14 cellular contexts compared by ENCODE assay signal in genomic region chr1:107405241-107405640, GRCh38.
DNase-seq lines count a peak whose midpoint lies in the region; TF ChIP-seq lines count a peak whose summit lies in the region.
"Had no signal": no experiment of that assay in that cellular context is flagged by ENCODE, and none has a peak within 500 bp of the region (broad histone marks: within the 10 kb centered on the region; RNA-seq: fewer than 3 reads in every experiment).

No MANE protein-coding gene starts in this region.

- H3K4me3 ChIP-seq in spleen (no peak overlapping the region), BE2C (ENCODE audit: low read depth, low read length) (no peak overlapping the region)
- H3K4me3 ChIP-seq: GM23338, pancreas had no signal

- no peak for TF ChIP-seq POLR2A in spleen (IDR thresholded peaks at IDR 0.05)

- H3K27me3 ChIP-seq in spleen (replicated peaks in 1 of 7) = no peaks in the 10 kb centered on the region
- no peaks in the 10 kb centered on the region for H3K27me3 ChIP-seq in BE2C
- H3K27me3 ChIP-seq: pancreas had no signal

- TF ChIP-seq CTCF in spleen (IDR thresholded peaks at IDR 0.05 in 8 of 11, conservative IDR thresholded peaks at IDR 0.05 in 3 of 11) (no peak), BE2C (IDR thresholded peaks at IDR 0.05; ENCODE audit: low read depth, low read length) (no peak)

- no peak overlapping the region for H3K27ac ChIP-seq in spleen
- H3K27ac ChIP-seq: 22Rv1, pancreas had no signal

- DNase-seq in SIG-M5 treated with dmso at 0.1 percent for 504 hours (lab: John Stamatoyannopoulos, UW; ENCODE audit: unreplicated experiment) (peak; percentile 65), SIG-M5 (lab: John Stamatoyannopoulos, UW) (no peak), SKM-1 treated with dmso at 0.1 percent for 144 hours (lab: John Stamatoyannopoulos, UW; ENCODE audit: unreplicated experiment) (peak; percentile 82), fibroblast of the conjunctiva (ENCODE audit: low read depth) (peak; percentile 55), stromal cell of bone marrow (ENCODE audit: low read depth) (peak; percentile 74), spleen (no peak), BE2C (no peak), NCI-H1417 treated with DMSO at 0.1 percent for 48 hours (lab: John Stamatoyannopoulos, UW) (no peak)
- DNase-seq: activated CD8-positive, alpha-beta T cell treated with anti-CD3 and anti-CD28 coated beads for 36 hours; NCI-H1048; NCI-H510A; pancreas had no signal

- H3K4me1 ChIP-seq in spleen (no peaks in the 10 kb centered on the region), BE2C (peaks cover 5% of the 10 kb centered on the region)
- H3K4me1 ChIP-seq: pancreas had no signal

- 68 to 78% (median 70%) methylated on average over 2 of the region's 2 CpGs for WGBS in spleen, 5 donors

- intact Hi-C loops in spleen (cut with DNase I; ENCODE audit: low total_unique reads) = no loop called here

- H3K9me3 ChIP-seq in spleen (no peaks in the 10 kb centered on the region), BE2C (no peaks in the 10 kb centered on the region)
- H3K9me3 ChIP-seq: pancreas had no signal

- H3K36me3 ChIP-seq in spleen (no peaks in the 10 kb centered on the region), BE2C (no peaks in the 10 kb centered on the region)
- H3K36me3 ChIP-seq: pancreas had no signal

Comparison
In these comparisons a context has a peak if more than half of its experiments do, and no peak if none do; other contexts are left out.
1. DNase-seq: peak in SIG-M5 treated with dmso at 0.1 percent for 504 hours (single experiment), SKM-1 treated with dmso at 0.1 percent for 144 hours (single experiment), fibroblast of the conjunctiva (single experiment) and stromal cell of bone marrow (single experiment); none in SIG-M5 (single experiment), spleen (single experiment), BE2C (single experiment) and NCI-H1417 treated with DMSO at 0.1 percent for 48 hours (single experiment).